In genomic region chr3:129626744-129627349, GRCh38 we compare ENCODE assay signal across 8 cellular contexts. TPM values are rescaled to one million over a fixed set of nuclear protein-coding genes. Genes with fewer than 3 reads are reported as not detected.
DNase-seq lines count a peak whose midpoint lies in the region; ATAC-seq and TF ChIP-seq lines count a peak whose summit lies in the region.

No MANE protein-coding gene starts in this region.

- H3K4me1 ChIP-seq in fibroblast of lung (ENCODE audit: control insufficient read depth, extremely low read depth, insufficient read depth, low read length) = peaks cover 28% of the 10 kb centered on the region

- H3K27ac ChIP-seq in CD4-positive, alpha-beta T cell (ENCODE audit: low read depth, low read length) = no peak overlapping the region
- peak overlapping the region; percentile 97 for H3K27ac ChIP-seq in fibroblast of lung (ENCODE audit: insufficient read depth, low read length)
- H3K27ac ChIP-seq in temporal lobe (ENCODE audit: low read depth, low read length) = peak overlapping the region; percentile 87

- no peak for TF ChIP-seq CTCF in CD4-positive, alpha-beta T cell (IDR thresholded peaks at IDR 0.05)
- TF ChIP-seq CTCF in fibroblast of lung (conservative IDR thresholded peaks at IDR 0.05 in 1 of 2, IDR thresholded peaks at IDR 0.05 in 1 of 2; ENCODE audit: low read depth in 1 of 2, low read length in 2 of 2) = no peak

- H3K27me3 Mint-ChIP-seq in CD4-positive, alpha-beta T cell = no peaks in the 10 kb centered on the region
- H3K27me3 Mint-ChIP-seq in activated T-cell treated with anti-CD3 and anti-CD28 coated beads, Interleukin-2, amount 50 U/mL, for 72 hours (ENCODE audit: low read depth) = no peaks in the 10 kb centered on the region
- H3K27me3 Mint-ChIP-seq in naive thymus-derived CD8-positive, alpha-beta T cell = no peaks in the 10 kb centered on the region

- H3K36me3 ChIP-seq in fibroblast of lung (ENCODE audit: control insufficient read depth, insufficient read depth, low read length) = no peaks in the 10 kb centered on the region

- intact Hi-C loops in CD4-positive, alpha-beta T cell (cut with DNase I, micrococcal nuclease) = loop anchor here in 1 of 2 experiments (5.0 kb wide), 2 partner anchors 135 to 470 kb away; no protein-coding TSS in a partner anchor

- in situ Hi-C loops in GM18951 (cut with MboI; ENCODE audit: low sequenced_read_pairs, unreplicated experiment) = no loop called here

- peak overlapping the region; percentile 66 for H3K27ac Mint-ChIP-seq in CD4-positive, alpha-beta T cell
- H3K27ac Mint-ChIP-seq in activated T-cell treated with anti-CD3 and anti-CD28 coated beads, Interleukin-2, amount 50 U/mL, for 72 hours = no peak overlapping the region
- H3K27ac Mint-ChIP-seq in naive thymus-derived CD8-positive, alpha-beta T cell = peak overlapping the region; percentile 50 to 93 (median 76)

- H3K4me3 Mint-ChIP-seq in CD4-positive, alpha-beta T cell = peak overlapping the region; percentile 92
- H3K4me3 Mint-ChIP-seq in activated T-cell treated with anti-CD3 and anti-CD28 coated beads, Interleukin-2, amount 50 U/mL, for 72 hours = peak overlapping the region; percentile 90 to 93
- H3K4me3 Mint-ChIP-seq in naive thymus-derived CD8-positive, alpha-beta T cell = peak overlapping the region; percentile 87 to 92 (median 89)

- no peaks in the 10 kb centered on the region for H3K9me3 Mint-ChIP-seq in CD4-positive, alpha-beta T cell
- no peaks in the 10 kb centered on the region for H3K9me3 Mint-ChIP-seq in activated T-cell treated with anti-CD3 and anti-CD28 coated beads, Interleukin-2, amount 50 U/mL, for 72 hours
- no peaks in the 10 kb centered on the region for H3K9me3 Mint-ChIP-seq in naive thymus-derived CD8-positive, alpha-beta T cell

- peaks cover 17% of the 10 kb centered on the region for H3K4me1 Mint-ChIP-seq in CD4-positive, alpha-beta T cell (ENCODE audit: low read depth)
- peaks cover 24% of the 10 kb centered on the region for H3K4me1 Mint-ChIP-seq in activated T-cell treated with anti-CD3 and anti-CD28 coated beads, Interleukin-2, amount 50 U/mL, for 72 hours (ENCODE audit: low read depth)
- H3K4me1 Mint-ChIP-seq in naive thymus-derived CD8-positive, alpha-beta T cell = peaks cover 2 to 23% (median 14%) of the 10 kb centered on the region in 4 donors

- H2AFZ ChIP-seq in fibroblast of lung (ENCODE audit: low read length) = peak overlapping the region; percentile 27

- H3K27me3 ChIP-seq in CD4-positive, alpha-beta T cell (ENCODE audit: control insufficient read depth, insufficient read depth, low read length) = no peaks in the 10 kb centered on the region
- no peaks in the 10 kb centered on the region for H3K27me3 ChIP-seq in fibroblast of lung (ENCODE audit: control insufficient read depth, insufficient read depth, low read length)

- peak in 6 of 10 experiments; percentile 32 to 63 (median 51) for DNase-seq in CD4-positive, alpha-beta T cell
- peak; percentile 94 for DNase-seq in NOMO-1 treated with dmso at 0.1 percent for 144 hours (lab: John Stamatoyannopoulos, UW; ENCODE audit: unreplicated experiment)
- DNase-seq in activated T-cell treated with anti-CD3 and anti-CD28 coated beads, Interleukin-2, amount 50 U/mL, for 72 hours = peak; percentile 88 to 89
- DNase-seq in fibroblast of lung (ENCODE audit: low read depth in 2 of 2) = peak; percentile 76 to 81
- DNase-seq in naive thymus-derived CD8-positive, alpha-beta T cell = peak in 8 of 10 donors; percentile 23 to 67 (median 44)

- POLR2A ChIA-PET in CD4-positive, alpha-beta T cell (lab: Charles Lee) = interaction anchor here (1.0 to 1.3 kb wide), 3 partner anchors 50 to 203 kb away, joined by 3 to 5 read pairs (median 4); no protein-coding TSS in a partner anchor
- POLR2A ChIA-PET in naive thymus-derived CD8-positive, alpha-beta T cell (lab: Charles Lee) = interaction anchor here (0.9 to 2.0 kb wide), 2 partner anchors 50 to 267 kb away, joined by 5 to 7 read pairs; partner anchors contain the start of gene TMCC1

- peak overlapping the region; percentile 83 for H3K4me2 ChIP-seq in fibroblast of lung (ENCODE audit: extremely low read depth, insufficient read depth, low read length)

- CTCF ChIA-PET in CD4-positive, alpha-beta T cell (lab: Charles Lee) = interaction anchor here (1.2 kb wide), 1 partner anchor 137 kb away, joined by 3 read pairs; no protein-coding TSS in a partner anchor

- no peaks in the 10 kb centered on the region for H4K20me1 ChIP-seq in fibroblast of lung (ENCODE audit: control insufficient read depth, extremely low read depth, insufficient read depth, low read length)

- no peaks in the 10 kb centered on the region for H3K36me3 Mint-ChIP-seq in CD4-positive, alpha-beta T cell (ENCODE audit: low read depth)
- H3K36me3 Mint-ChIP-seq in activated T-cell treated with anti-CD3 and anti-CD28 coated beads, Interleukin-2, amount 50 U/mL, for 72 hours (ENCODE audit: insufficient read depth in 2 of 2) = no peaks in the 10 kb centered on the region
- H3K36me3 Mint-ChIP-seq in naive thymus-derived CD8-positive, alpha-beta T cell = no peaks in the 10 kb centered on the region

- H3K79me2 ChIP-seq in fibroblast of lung (ENCODE audit: control insufficient read depth, insufficient read depth, low read length) = no peaks in the 10 kb centered on the region

- H3K9ac ChIP-seq in fibroblast of lung (ENCODE audit: insufficient read depth, low read length) = peak overlapping the region; percentile 76

- ATAC-seq in CD4-positive, alpha-beta T cell (ENCODE audit: poor library complexity) = peak; percentile 57
- ATAC-seq in HG03108 (IDR thresholded peaks at IDR 0.05; ENCODE audit: unreplicated experiment) = peak; percentile 96
- ATAC-seq in activated T-cell treated with anti-CD3 and anti-CD28 coated beads, Interleukin-2, amount 50 U/mL, for 72 hours (replicated peaks in 1 of 2) = peak; percentile 97
- peak; percentile 69 to 76 for ATAC-seq in naive thymus-derived CD8-positive, alpha-beta T cell

- H3K4me3 ChIP-seq in fibroblast of lung (replicated peaks in 1 of 4; ENCODE audit: control extremely low read depth in 1 of 4, insufficient read depth in 1 of 4, low read depth in 3 of 4, low read length in 4 of 4) = peak overlapping the region; percentile 32 to 57 (median 40)

- TF ChIP-seq POLR2A in GM18951 (IDR thresholded peaks at IDR 0.05; ENCODE audit: extremely low read depth, insufficient read depth, insufficient read length) = peak; percentile 73

- no peaks in the 10 kb centered on the region for H3K9me3 ChIP-seq in CD4-positive, alpha-beta T cell (ENCODE audit: control insufficient read depth, low read length)
- H3K9me3 ChIP-seq in fibroblast of lung (ENCODE audit: control insufficient read depth, insufficient read depth, low read depth, low read length) = no peaks in the 10 kb centered on the region

RNA-seq across cellular contexts. Expression of gene PLXND1, which starts 20.4 kb away (rescaled TPM):
- 10 to 100 TPM; 61.7 to 62.5 TPM for total RNA-seq in CD4-positive, alpha-beta T cell
- 1 to 10 TPM; 4.1 to 4.2 TPM for total RNA-seq in activated T-cell treated with anti-CD3 and anti-CD28 coated beads, Interleukin-2, amount 50 U/mL, for 72 hours
- total RNA-seq in fibroblast of lung = 76.8 and 109 TPM in 2 replicates
- 41.0 and 89.6 TPM in 2 replicates for polyA plus RNA-seq in fibroblast of lung
- polyA plus RNA-seq in fibroblast of lung (2012) = 70.9 and 230 TPM in 2 replicates
- 139 and 579 TPM in 2 replicates for polyA minus RNA-seq in fibroblast of lung (ENCODE audit: low replicate concordance)
- total RNA-seq in naive thymus-derived CD8-positive, alpha-beta T cell = 10 to 100 TPM in 1 of 2 experiments, 1 to 10 TPM in 1; 7.4 to 11.3 TPM
- 1 to 10 TPM in 1 of 3 donors, under 1 TPM in 2; 0.25 to 1.2 (median 0.30) TPM for polyA plus RNA-seq in naive thymus-derived CD8-positive, alpha-beta T cell
- total RNA-seq in temporal lobe = 24.1 TPM

Comparison
In these comparisons a context has a peak if more than half of its experiments do, and no peak if none do; other contexts are left out.
1. DNase-seq: peak in every context shown above with its lines; median percentile 94 in NOMO-1 treated with dmso at 0.1 percent for 144 hours; 88 in activated T-cell treated with anti-CD3 and anti-CD28 coated beads, Interleukin-2, amount 50 U/mL, for 72 hours; 78 in fibroblast of lung; 51 in CD4-positive, alpha-beta T cell; 44 in naive thymus-derived CD8-positive, alpha-beta T cell.